17 cellular contexts compared by ENCODE assay signal in genomic region chr9:130662099-130662926, GRCh38. TPM values are rescaled to one million over a fixed set of nuclear protein-coding genes. Genes with fewer than 3 reads are reported as not detected.
DNase-seq lines count a peak whose midpoint lies in the region; ATAC-seq and TF ChIP-seq lines count a peak whose summit lies in the region.
"Had no signal": no experiment of that assay in that cellular context is flagged by ENCODE, and none has a peak within 500 bp of the region (broad histone marks: within the 10 kb centered on the region; RNA-seq: fewer than 3 reads in every experiment).

No MANE protein-coding gene starts in this region.

- no peaks in the 10 kb centered on the region for H3K4me1 ChIP-seq in OCI-LY7 (ENCODE audit: insufficient read depth, low read length, poor library complexity, severe bottlenecking)
- peaks cover 23% of the 10 kb centered on the region for H3K4me1 ChIP-seq in hepatocyte (ENCODE audit: insufficient read depth)
- H3K4me1 ChIP-seq in spleen: peaks cover 41 to 81% (median 72%) of the 10 kb centered on the region in 6 donors

- H3K36me3 Mint-ChIP-seq in activated T-cell treated with anti-CD3 and anti-CD28 coated beads, Interleukin-2, amount 50 U/mL, for 4 hours (ENCODE audit: insufficient read depth): no peaks in the 10 kb centered on the region
- peaks cover 1 to 6% of the 10 kb centered on the region in 2 donors for H3K36me3 Mint-ChIP-seq in stimulated activated naive B cell treated with anti-CD40 and anti-IgM and Interleukin-4, amounts not matched to agents 10 μg/mL and 1 μg/mL and 100 μg/mL, for 72 hours
- H3K36me3 Mint-ChIP-seq: immature natural killer cell had no signal

- TF ChIP-seq POLR2A in spleen (IDR thresholded peaks at IDR 0.05): no peak

- peak overlapping the region; percentile 73 for H3K4me3 Mint-ChIP-seq in activated T-cell treated with anti-CD3 and anti-CD28 coated beads, Interleukin-2, amount 50 U/mL, for 4 hours
- peak overlapping the region; percentile 66 to 78 for H3K4me3 Mint-ChIP-seq in stimulated activated naive B cell treated with anti-CD40 and anti-IgM and Interleukin-4, amounts not matched to agents 10 μg/mL and 1 μg/mL and 100 μg/mL, for 72 hours

- H3K27ac Mint-ChIP-seq in stimulated activated naive B cell treated with anti-CD40 and anti-IgM and Interleukin-4, amounts not matched to agents 10 μg/mL and 1 μg/mL and 100 μg/mL, for 72 hours: peak overlapping the region; percentile 97

- WGBS in hepatocyte (ENCODE audit: low lambda C conversion rate, missing lambda C conversion rate): 10% methylated on average over 43 of the region's 48 CpGs
- 7 to 9% (median 7%) methylated on average over 23 to 48 of the region's 48 CpGs for WGBS in spleen, 5 donors

- no peak overlapping the region for H3K4me3 ChIP-seq in OCI-LY7 (ENCODE audit: low read depth, low read length, poor library complexity, severe bottlenecking)
- H3K4me3 ChIP-seq in hepatocyte: no peak overlapping the region
- H3K4me3 ChIP-seq in spleen: peak overlapping the region in 3 of 8 donors; percentile 22 to 62 (median 29)

- H2AFZ ChIP-seq in OCI-LY7 (ENCODE audit: low read length) (no peak overlapping the region), hepatocyte (no peak overlapping the region)

- H3K27ac ChIP-seq in OCI-LY7 (ENCODE audit: low read depth, low read length, poor library complexity, severe bottlenecking): no peak overlapping the region
- H3K27ac ChIP-seq in hepatocyte: no peak overlapping the region
- H3K27ac ChIP-seq in spleen: no peak overlapping the region

- H3K27me3 ChIP-seq in hepatocyte (peaks cover 96% of the 10 kb centered on the region), spleen (replicated peaks in 1 of 7) (peaks cover 36 to 100% (median 98%) of the 10 kb centered on the region in 7 donors)

- ATAC-seq in activated T-cell treated with anti-CD3 and anti-CD28 coated beads, Interleukin-2, amount 50 U/mL, for 4 hours: peak in 1 of 2 donors; percentile 6
- ATAC-seq in stimulated activated naive B cell treated with anti-CD40 and anti-IgM and Interleukin-4, amounts not matched to agents 10 μg/mL and 1 μg/mL and 100 μg/mL, for 72 hours (replicated peaks): no peak
- ATAC-seq in HG03135 (IDR thresholded peaks at IDR 0.05; ENCODE audit: unreplicated experiment): no peak

- peaks cover 79% of the 10 kb centered on the region for H3K27me3 Mint-ChIP-seq in activated T-cell treated with anti-CD3 and anti-CD28 coated beads, Interleukin-2, amount 50 U/mL, for 4 hours (ENCODE audit: low read depth)
- peaks cover 59 to 97% of the 10 kb centered on the region in 2 donors for H3K27me3 Mint-ChIP-seq in stimulated activated naive B cell treated with anti-CD40 and anti-IgM and Interleukin-4, amounts not matched to agents 10 μg/mL and 1 μg/mL and 100 μg/mL, for 72 hours

- no peak overlapping the region for H3K4me2 ChIP-seq in OCI-LY7 (ENCODE audit: low read length)
- peak overlapping the region; percentile 66 for H3K4me2 ChIP-seq in hepatocyte

- CTCF ChIA-PET in OCI-LY7 (lab: Charles Lee; ENCODE audit: unreplicated experiment): no interaction called here

- H3K36me3 ChIP-seq in OCI-LY7 (ENCODE audit: insufficient read depth, low read length) (no peaks in the 10 kb centered on the region), hepatocyte (replicated peaks; ENCODE audit: insufficient read depth, low read depth) (no peaks in the 10 kb centered on the region), spleen (no peaks in the 10 kb centered on the region)

- DNase-seq in activated T-cell treated with anti-CD3 and anti-CD28 coated beads, Interleukin-2, amount 50 U/mL, for 4 hours: no peak
- no peak for DNase-seq in activated T-cell treated with anti-CD3 and anti-CD28 coated beads, Interleukin-2, amount 50 U/mL, for 1 hour
- no peak for DNase-seq in OCI-LY7 (ENCODE audit: low spot score)
- DNase-seq in hepatocyte (ENCODE audit: low spot score): no peak
- DNase-seq in stimulated activated naive B cell treated with anti-CD40 and anti-IgM and Interleukin-4, amounts not matched to agents 10 μg/mL and 1 μg/mL and 100 μg/mL, for 72 hours: no peak
- DNase-seq in KG1 (lab: John Stamatoyannopoulos, UW): no peak
- DNase-seq in spleen: no peak
- DNase-seq: activated CD4-positive, alpha-beta T cell treated with anti-CD3 and anti-CD28 coated beads, Interleukin-2, amount 50 U/mL, for 4 hours; AML-193; immature natural killer cell; NCI-H2171 treated with DMSO at 0.1 percent for 48 hours; SHP77; stimulated activated CD4-positive, alpha-beta T cell treated with anti-CD3 and anti-CD28 coated beads, Interleukin-2, amount 100 ng/mL, for 24 hours; substantia nigra had no signal

- H3K9me2 ChIP-seq in OCI-LY7 (ENCODE audit: insufficient read depth, low read length): no peaks in the 10 kb centered on the region
- no peaks in the 10 kb centered on the region for H3K9me2 ChIP-seq in hepatocyte (replicated peaks; ENCODE audit: insufficient read depth)

- H3K9me3 Mint-ChIP-seq in activated T-cell treated with anti-CD3 and anti-CD28 coated beads, Interleukin-2, amount 50 U/mL, for 4 hours: no peaks in the 10 kb centered on the region
- H3K9me3 Mint-ChIP-seq in stimulated activated naive B cell treated with anti-CD40 and anti-IgM and Interleukin-4, amounts not matched to agents 10 μg/mL and 1 μg/mL and 100 μg/mL, for 72 hours: no peaks in the 10 kb centered on the region
- H3K9me3 Mint-ChIP-seq: immature natural killer cell had no signal

- no peaks in the 10 kb centered on the region for H3K9me3 ChIP-seq in OCI-LY7 (ENCODE audit: low read length)
- H3K9me3 ChIP-seq in hepatocyte (ENCODE audit: low read depth): no peaks in the 10 kb centered on the region
- no peaks in the 10 kb centered on the region for H3K9me3 ChIP-seq in spleen

- BruUV-seq in OCI-LY7 (replicated peaks; lab: Mats Ljungman, UMichigan): no TSS peak

- H3K79me2 ChIP-seq in OCI-LY7 (ENCODE audit: insufficient read depth, low read depth, low read length) (no peaks in the 10 kb centered on the region), hepatocyte (no peaks in the 10 kb centered on the region)

- H4K20me1 ChIP-seq in OCI-LY7 (ENCODE audit: insufficient read depth, low read length) (no peaks in the 10 kb centered on the region; the same call in 1 of the 2 replicates), hepatocyte (ENCODE audit: insufficient read depth, poor library complexity, severe bottlenecking) (no peaks in the 10 kb centered on the region)

- POLR2A ChIA-PET in OCI-LY7 (lab: Charles Lee): no interaction called here

- intact Hi-C loops in OCI-LY7 (cut with micrococcal nuclease; ENCODE audit: unreplicated experiment): no loop called here
- intact Hi-C loops in spleen (cut with DNase I; ENCODE audit: low total_unique reads): no loop called here

- TF ChIP-seq CTCF in OCI-LY7 (conservative IDR thresholded peaks at IDR 0.05; ENCODE audit: low read length) (peak; percentile 66), hepatocyte (IDR thresholded peaks at IDR 0.05; ENCODE audit: poor library complexity) (no peak), spleen (IDR thresholded peaks at IDR 0.05 in 8 of 11, conservative IDR thresholded peaks at IDR 0.05 in 3 of 11) (no peak)

- peaks cover 26% of the 10 kb centered on the region for H3K4me1 Mint-ChIP-seq in activated T-cell treated with anti-CD3 and anti-CD28 coated beads, Interleukin-2, amount 50 U/mL, for 4 hours (ENCODE audit: low read depth)
- H3K4me1 Mint-ChIP-seq in stimulated activated naive B cell treated with anti-CD40 and anti-IgM and Interleukin-4, amounts not matched to agents 10 μg/mL and 1 μg/mL and 100 μg/mL, for 72 hours: peaks cover 28 to 69% of the 10 kb centered on the region in 2 donors

RNA-seq across cellular contexts. Expression of gene PRDM12, which starts 2.1 kb away (rescaled TPM):
- under 1 TPM; 0.08 to 0.18 (median 0.14) TPM for total RNA-seq in activated T-cell treated with anti-CD3 and anti-CD28 coated beads, Interleukin-2, amount 50 U/mL, for 4 hours
- total RNA-seq in OCI-LY7 (2014; rRNA removed; shearing (Covaris generic)): 0.06 TPM in 1 of 2 replicates, not detected in the other
- total RNA-seq in OCI-LY7 (2022): not detected in 2 replicates
- total RNA-seq in hepatocyte: not detected in 2 replicates
- not detected in 2 replicates for polyA plus RNA-seq in hepatocyte
- total RNA-seq in spleen: not detected
- under 1 TPM in 2 of 3 donors, not detected in 1; 0.06 to 0.07 TPM for polyA plus RNA-seq in spleen
- total RNA-seq: epithelial cell of proximal tubule, LHCN-M2 had no signal

RNA-seq across cellular contexts. Expression of gene EXOSC2, which starts 31.3 kb away (rescaled TPM):
- total RNA-seq in activated T-cell treated with anti-CD3 and anti-CD28 coated beads, Interleukin-2, amount 50 U/mL, for 4 hours: 100 to 1,000 TPM; 112 to 116 (median 113) TPM
- total RNA-seq in OCI-LY7 (2014; rRNA removed; shearing (Covaris generic)): 65.0 and 69.0 TPM in 2 replicates
- total RNA-seq in OCI-LY7 (2022) (79.8 and 89.9 TPM in 2 replicates), hepatocyte (19.5 and 24.3 TPM in 2 replicates), spleen (10 to 100 TPM; 23.8 to 34.6 (median 26.1) TPM)
- polyA plus RNA-seq in hepatocyte (10.7 and 13.0 TPM in 2 replicates), spleen (10 to 100 TPM; 16.9 to 22.8 (median 17.2) TPM)
